Comparison of ENCODE assay signal across 1 cellular context in genomic region chr17:27353469-27354050, GRCh38.
TF ChIP-seq lines count a peak whose summit lies in the region.

No MANE protein-coding gene starts in this region.

TF ChIP-seq in K562, 482 proteins besides CTCF, POLR2A, EP300 and RAD21 (continued from another document and continues in another):
- TF ChIP-seq CHD7 (IDR thresholded peaks at IDR 0.05; ENCODE audit: low read depth, low read length) (no peak), HDAC1 (IDR thresholded peaks at IDR 0.05) (peak in 1 of 2 experiments; percentile 57; a peak in 2 of 4 replicates), CHD1 (IDR thresholded peaks at IDR 0.05; ENCODE audit: low read length) (peak; percentile 43), ZNF280A (IDR thresholded peaks at IDR 0.05; ENCODE audit: low read depth, partially characterized antibody) (no peak), PCBP2 (IDR thresholded peaks at IDR 0.05; ENCODE audit: low read depth, low read length, poor library complexity, severe bottlenecking) (no peak), NR2C1 (IDR thresholded peaks at IDR 0.05) (no peak), NR2C1 (tag; IDR thresholded peaks at IDR 0.05) (no peak), NCOA2 (IDR thresholded peaks at IDR 0.05; ENCODE audit: partially characterized antibody in 2 of 2) (no peak), DIDO1 (tag; IDR thresholded peaks at IDR 0.05; ENCODE audit: low read depth) (no peak), SRSF9 (IDR thresholded peaks at IDR 0.05; ENCODE audit: borderline replicate concordance, low read depth, low read length) (no peak), RREB1 (CRISPR knock-in tag; IDR thresholded peaks at IDR 0.05) (peak; percentile 48; the same call in 1 of the 2 replicates), ZNF518B (CRISPR knock-in tag; IDR thresholded peaks at IDR 0.05) (no peak), TSC22D4 (tag; IDR thresholded peaks at IDR 0.05) (no peak), MYBL2 (IDR thresholded peaks at IDR 0.05; ENCODE audit: low read depth) (no peak), MYBL2 (CRISPR knock-in tag; IDR thresholded peaks at IDR 0.05; ENCODE audit: borderline replicate concordance) (no peak), EZH2 (IDR thresholded peaks at IDR 0.05; ENCODE audit: borderline replicate concordance, low read depth, low read length) (no peak), CBX2 (IDR thresholded peaks at IDR 0.05; ENCODE audit: insufficient read depth, low read length, poor library complexity, severe bottlenecking) (no peak), RBM15 (IDR thresholded peaks at IDR 0.05; ENCODE audit: insufficient read depth, low read length) (no peak), PREB (CRISPR knock-in tag; IDR thresholded peaks at IDR 0.05) (no peak), TCF7L2 (IDR thresholded peaks at IDR 0.05; ENCODE audit: low read depth, low read length) (no peak), HNRNPLL (IDR thresholded peaks at IDR 0.05; ENCODE audit: low read depth, low read length, poor library complexity, severe bottlenecking) (peak; percentile 33), THRB (CRISPR knock-in tag; conservative IDR thresholded peaks at IDR 0.05) (peak; percentile 68; the same call in 1 of the 2 replicates), ZNF511 (CRISPR knock-in tag; IDR thresholded peaks at IDR 0.05) (no peak), SETDB1 (IDR thresholded peaks at IDR 0.05; ENCODE audit: low read length) (no peak), SMARCA4 (IDR thresholded peaks at IDR 0.05) (peak; percentile 61), PTRF (tag; IDR thresholded peaks at IDR 0.05) (no peak), CSDE1 (IDR thresholded peaks at IDR 0.05) (no peak), HDGF (IDR thresholded peaks at IDR 0.05) (no peak)
